In genomic region chr5:181100121-181101015, GRCh38 we compare ENCODE assay signal across 12 cellular contexts. TPM values are rescaled to one million over a fixed set of nuclear protein-coding genes. Genes with fewer than 3 reads are reported as not detected.
DNase-seq lines count a peak whose midpoint lies in the region; ATAC-seq and TF ChIP-seq lines count a peak whose summit lies in the region.
"Had no signal": no experiment of that assay in that cellular context is flagged by ENCODE, and none has a peak within 500 bp of the region (broad histone marks: within the 10 kb centered on the region; RNA-seq: fewer than 3 reads in every experiment).

No MANE protein-coding gene starts in this region.

- H3K4me2 ChIP-seq in IMR-90 (ENCODE audit: low read depth, low read length), result peak overlapping the region; percentile 41
- H3K4me2 ChIP-seq in fibroblast of lung (ENCODE audit: extremely low read depth, insufficient read depth, low read length), result peak overlapping the region; percentile 54
- peak overlapping the region; percentile 42 for H3K4me2 ChIP-seq in parathyroid adenoma (ENCODE audit: low read length)

- dilution Hi-C loops in IMR-90 (cut with HindIII; ENCODE audit: low sequenced_read_pairs, unreplicated experiment), result no loop called here

- H3K4me3 ChIP-seq in IMR-90 (ENCODE audit: insufficient read depth, low read depth, low read length) (peak overlapping the region; percentile 36; the same call in 1 of the 2 replicates), fibroblast of lung (replicated peaks in 1 of 4; ENCODE audit: control extremely low read depth in 1 of 4, insufficient read depth in 1 of 4, low read depth in 3 of 4, low read length in 4 of 4) (no peak overlapping the region), parathyroid adenoma (ENCODE audit: low read depth, low read length) (no peak overlapping the region)
- H3K4me3 ChIP-seq: body of pancreas had no signal

- H3K9me1 ChIP-seq in IMR-90 (ENCODE audit: insufficient read depth, low read length), result no peaks in the 10 kb centered on the region

- no peaks in the 10 kb centered on the region for H3K9me3 ChIP-seq in IMR-90 (ENCODE audit: control insufficient read depth, insufficient read depth, low read length)
- H3K9me3 ChIP-seq in fibroblast of lung (ENCODE audit: control insufficient read depth, insufficient read depth, low read depth, low read length), result no peaks in the 10 kb centered on the region
- no peaks in the 10 kb centered on the region for H3K9me3 ChIP-seq in parathyroid adenoma (ENCODE audit: control insufficient read depth, low read length)
- H3K9me3 ChIP-seq: body of pancreas had no signal

- WGBS in IMR-90 (ENCODE audit: extremely low coverage in 2 of 2, insufficient read length in 1 of 2), 2 experiments, result 2% methylated on average over 18 of the region's 63 CpGs; no CpG with 5 or more reads in 1 of the 2 experiments

- H2BK15ac ChIP-seq in IMR-90 (ENCODE audit: low read depth, low read length), result no peak overlapping the region

- H4K5ac ChIP-seq in IMR-90 (ENCODE audit: low read depth, low read length), result no peak overlapping the region

- TF ChIP-seq POLR2A in IMR-90 (IDR thresholded peaks at IDR 0.05; ENCODE audit: low read depth, low read length), result no peak

- H3K4me1 ChIP-seq in IMR-90 (ENCODE audit: control insufficient read depth, insufficient read depth, low read length) (0 out of 2 replicates have a peak, but pooled peaks cover 2% of the 10 kb centered on the region), fibroblast of lung (ENCODE audit: control insufficient read depth, extremely low read depth, insufficient read depth, low read length) (no peaks in the 10 kb centered on the region), parathyroid adenoma (no peaks in the 10 kb centered on the region)

- H2AFZ ChIP-seq in IMR-90 (replicated peaks; ENCODE audit: low read length, poor library complexity) (peak overlapping the region; percentile 81), fibroblast of lung (ENCODE audit: low read length) (peak overlapping the region; percentile 19), parathyroid adenoma (peak overlapping the region; percentile 43)

- no peak overlapping the region for H3K14ac ChIP-seq in IMR-90 (replicated peaks; ENCODE audit: low read depth, low read length)

- in situ Hi-C loops in IMR-90 (cut with MboI; ENCODE audit: low sequenced_read_pairs), result no loop called here

- no peak overlapping the region for H2BK120ac ChIP-seq in IMR-90 (ENCODE audit: low read depth, low read length)

- POLR2A ChIA-PET in IMR-90 (lab: Charles Lee; ENCODE audit: unreplicated experiment), result no interaction called here

- H4K91ac ChIP-seq in IMR-90 (ENCODE audit: insufficient read depth, low read depth, low read length), result no peak overlapping the region

- H3K79me2 ChIP-seq in fibroblast of lung (ENCODE audit: control insufficient read depth, insufficient read depth, low read length) (no peaks in the 10 kb centered on the region), parathyroid adenoma (no peaks in the 10 kb centered on the region)

- DNase-seq in NCI-H748 (lab: John Stamatoyannopoulos, UW; ENCODE audit: unreplicated experiment) (peak; percentile 69), NCI-H748 treated with DMSO at 0.1 percent for 48 hours (lab: John Stamatoyannopoulos, UW) (no peak), IMR-90 (no peak), fibroblast of lung (ENCODE audit: low read depth in 2 of 2) (peak in 1 of 2 donors; percentile 4), globus pallidus (ENCODE audit: low spot score) (no peak)
- DNase-seq: body of pancreas, NCI-H1092 had no signal

- TF ChIP-seq CTCF in IMR-90 (conservative IDR thresholded peaks at IDR 0.05; ENCODE audit: low read depth, low read length) (no peak), fibroblast of lung (conservative IDR thresholded peaks at IDR 0.05 in 1 of 2, IDR thresholded peaks at IDR 0.05 in 1 of 2; ENCODE audit: low read depth in 1 of 2, low read length in 2 of 2) (no peak), parathyroid adenoma (IDR thresholded peaks at IDR 0.05) (no peak)

- no peak overlapping the region for H2AK9ac ChIP-seq in IMR-90 (replicated peaks; ENCODE audit: low read depth, low read length, poor library complexity)

- BruUV-seq in IMR-90 (replicated peaks; lab: Mats Ljungman, UMichigan), result no TSS peak

- TF ChIP-seq RAD21 in IMR-90 (IDR thresholded peaks at IDR 0.05; ENCODE audit: low read length), result no peak

- H3K27me3 ChIP-seq in IMR-90 (ENCODE audit: control insufficient read depth, insufficient read depth, low read length), result peaks cover 16% of the 10 kb centered on the region; the same call in 1 of the 2 replicates
- H3K27me3 ChIP-seq in fibroblast of lung (ENCODE audit: control insufficient read depth, insufficient read depth, low read length), result peaks cover 8% of the 10 kb centered on the region
- peaks cover 6% of the 10 kb centered on the region for H3K27me3 ChIP-seq in parathyroid adenoma (ENCODE audit: control insufficient read depth, insufficient read depth, low read length)

- no peak overlapping the region for H4K8ac ChIP-seq in IMR-90 (ENCODE audit: low read depth in 2 of 2, low read length in 2 of 2)

- H3K4ac ChIP-seq in IMR-90 (ENCODE audit: low read depth, low read length), result no peak overlapping the region

- CTCF ChIA-PET in IMR-90 (lab: Yijun Ruan, JAX), result no interaction called here

- H3K27ac ChIP-seq in IMR-90 (ENCODE audit: insufficient read depth, low read length) (no peak overlapping the region), fibroblast of lung (ENCODE audit: insufficient read depth, low read length) (no peak overlapping the region), parathyroid adenoma (no peak overlapping the region)
- H3K27ac ChIP-seq: body of pancreas had no signal

- no peaks in the 10 kb centered on the region for H4K20me1 ChIP-seq in IMR-90 (ENCODE audit: insufficient read depth, low read length)
- no peaks in the 10 kb centered on the region for H4K20me1 ChIP-seq in fibroblast of lung (ENCODE audit: control insufficient read depth, extremely low read depth, insufficient read depth, low read length)

- H3K23ac ChIP-seq in IMR-90 (ENCODE audit: low read depth, low read length), result no peak overlapping the region

- no peaks in the 10 kb centered on the region for H3K79me1 ChIP-seq in IMR-90 (ENCODE audit: low read depth in 1 of 2, low read length in 2 of 2)

- no peak for ATAC-seq in IMR-90 (ENCODE audit: low read depth)
- ATAC-seq in HG02981 (IDR thresholded peaks at IDR 0.05; ENCODE audit: unreplicated experiment), result no peak
- no peak for ATAC-seq in HG02571 (IDR thresholded peaks at IDR 0.05; ENCODE audit: unreplicated experiment)
- ATAC-seq: activated CD4-positive, CD25-positive, alpha-beta regulatory T cell treated with anti-CD3 and anti-CD28 coated beads, Interleukin-2, amount 50 U/mL, for 24 hours; body of pancreas had no signal

- no peak overlapping the region for H2BK20ac ChIP-seq in IMR-90 (ENCODE audit: low read depth, low read length)

- H3K56ac ChIP-seq in IMR-90 (ENCODE audit: extremely low read depth, insufficient read depth, low read length), result no peak overlapping the region

- no peak overlapping the region for H3K18ac ChIP-seq in IMR-90 (ENCODE audit: low read depth, low read length)

- H3K36me3 ChIP-seq in IMR-90 (ENCODE audit: control insufficient read depth, insufficient read depth, low read length), result no peaks in the 10 kb centered on the region
- no peaks in the 10 kb centered on the region for H3K36me3 ChIP-seq in fibroblast of lung (ENCODE audit: control insufficient read depth, insufficient read depth, low read length)
- H3K36me3 ChIP-seq in parathyroid adenoma (ENCODE audit: control insufficient read depth, insufficient read depth, low read length), result no peaks in the 10 kb centered on the region

- H3K9ac ChIP-seq in IMR-90 (ENCODE audit: low read depth, low read length) (no peak overlapping the region), fibroblast of lung (ENCODE audit: insufficient read depth, low read length) (no peak overlapping the region), parathyroid adenoma (no peak overlapping the region)

- no peak overlapping the region for H2AK5ac ChIP-seq in IMR-90 (ENCODE audit: low read depth, low read length)

- H2BK5ac ChIP-seq in IMR-90 (ENCODE audit: low read depth, low read length, poor library complexity, severe bottlenecking), result no peak overlapping the region

- intact Hi-C loops in IMR-90 (cut with micrococcal nuclease), result no loop called here

TF ChIP-seq in IMR-90, 13 proteins besides CTCF, POLR2A, EP300 and RAD21 (continues in another document):
- TF ChIP-seq RFX5 (IDR thresholded peaks at IDR 0.05; ENCODE audit: low read depth, low read length) (no peak), CHD1 (IDR thresholded peaks at IDR 0.05; ENCODE audit: low read depth, low read length) (no peak), FOS (IDR thresholded peaks at IDR 0.05; ENCODE audit: low read depth, low read length) (no peak), MAFK (IDR thresholded peaks at IDR 0.05; ENCODE audit: low read depth, low read length) (no peak), NFE2L2 (IDR thresholded peaks at IDR 0.05; ENCODE audit: low read depth, low read length) (no peak), BHLHE40 (IDR thresholded peaks at IDR 0.05; ENCODE audit: low read depth, low read length) (no peak), SMC3 (IDR thresholded peaks at IDR 0.05; ENCODE audit: low read depth, low read length) (no peak), RCOR1 (IDR thresholded peaks at IDR 0.05; ENCODE audit: insufficient replicate concordance, low read length) (no peak), MAZ (IDR thresholded peaks at IDR 0.05; ENCODE audit: borderline replicate concordance, low read depth, low read length) (no peak), MXI1 (IDR thresholded peaks at IDR 0.05; ENCODE audit: borderline replicate concordance, low read depth, low read length) (no peak)

RNA-seq across cellular contexts. Expression of gene OR2V1, which starts 30.6 kb away (rescaled TPM):
- not detected in 2 replicates for total RNA-seq in IMR-90 (2012; rRNA removed)
- polyA plus RNA-seq in IMR-90 (2012; rRNA removed), result not detected in 2 replicates
- not detected in 2 replicates for polyA plus RNA-seq in IMR-90 (2012; cell fraction: cytosol; rRNA removed)
- not detected in 2 replicates for polyA plus RNA-seq in IMR-90 (2012; cell fraction: nucleus; rRNA removed; ENCODE audit: low replicate concordance)
- not detected in 2 replicates for total RNA-seq in fibroblast of lung
- not detected in 2 replicates for polyA plus RNA-seq in fibroblast of lung
- polyA plus RNA-seq in fibroblast of lung (2012), result not detected in 2 replicates
- polyA minus RNA-seq in fibroblast of lung (ENCODE audit: low replicate concordance), result not detected in 2 replicates
- total RNA-seq: body of pancreas, posterior vena cava had no signal

RNA-seq across cellular contexts. Expression of gene OR2V2, which starts 47.0 kb away (rescaled TPM):
- total RNA-seq in IMR-90 (2012; rRNA removed) (not detected in 2 replicates), fibroblast of lung (not detected in 2 replicates)
- polyA plus RNA-seq in IMR-90 (2012; rRNA removed) (not detected in 2 replicates), fibroblast of lung (not detected in 2 replicates)
- polyA plus RNA-seq in IMR-90 (2012; cell fraction: cytosol; rRNA removed), result not detected in 2 replicates
- not detected in 2 replicates for polyA plus RNA-seq in IMR-90 (2012; cell fraction: nucleus; rRNA removed; ENCODE audit: low replicate concordance)
- not detected in 2 replicates for polyA plus RNA-seq in fibroblast of lung (2012)
- not detected in 2 replicates for polyA minus RNA-seq in fibroblast of lung (ENCODE audit: low replicate concordance)
- total RNA-seq: body of pancreas, posterior vena cava had no signal

Comparison
In these comparisons a context has a peak if more than half of its experiments do, and no peak if none do; other contexts are left out.
1. H2AFZ ChIP-seq: peak in every context shown above with its lines; median percentile 81 in IMR-90; 43 in parathyroid adenoma; 19 in fibroblast of lung.